Comparison of ENCODE assay signal across 20 cellular contexts in genomic region chr4:1014395-1015167, GRCh38. TPM values are rescaled to one million over a fixed set of nuclear protein-coding genes. Genes with fewer than 3 reads are reported as not detected.
DNase-seq lines count a peak whose midpoint lies in the region; ATAC-seq and TF ChIP-seq lines count a peak whose summit lies in the region.
"Had no signal": no experiment of that assay in that cellular context is flagged by ENCODE, and none has a peak within 500 bp of the region (broad histone marks: within the 10 kb centered on the region; RNA-seq: fewer than 3 reads in every experiment).

No MANE protein-coding gene starts in this region.

- POLR2A ChIA-PET in MCF 10A (lab: Yijun Ruan, JAX) = no interaction called here

- peaks cover 54% of the 10 kb centered on the region for H3K79me1 ChIP-seq in mesenchymal stem cell (replicated peaks; ENCODE audit: low read length, poor library complexity, severe bottlenecking)

- no peak overlapping the region for H3K27ac ChIP-seq in breast epithelium
- peak overlapping the region; percentile 89 for H3K27ac ChIP-seq in caudate nucleus (ENCODE audit: low read depth, low read length)
- no peak overlapping the region for H3K27ac ChIP-seq in mesenchymal stem cell (ENCODE audit: low read length, poor library complexity, severe bottlenecking)
- H3K27ac ChIP-seq in foreskin keratinocyte = no peak overlapping the region
- H3K27ac ChIP-seq: C4-2B, psoas muscle had no signal

- no peak overlapping the region for H2BK12ac ChIP-seq in mesenchymal stem cell (ENCODE audit: low read length in 2 of 2)

- no peak overlapping the region for H3K18ac ChIP-seq in mesenchymal stem cell (ENCODE audit: low read depth in 1 of 2, low read length in 2 of 2)

- no peak overlapping the region for H4K91ac ChIP-seq in mesenchymal stem cell (ENCODE audit: low read length)

- intact Hi-C loops in MCF 10A (cut with micrococcal nuclease) (loop anchor here (5.0 kb wide), 1 partner anchor 68 kb away; no protein-coding TSS in a partner anchor), breast epithelium (cut with DNase I; ENCODE audit: low total_unique reads) (no loop called here), sciatic nerve (cut with DNase I) (no loop called here)

- H3K9me3 ChIP-seq in breast epithelium (no peaks in the 10 kb centered on the region), mesenchymal stem cell (ENCODE audit: control insufficient read depth, low read length) (no peaks in the 10 kb centered on the region)
- H3K9me3 ChIP-seq: psoas muscle had no signal

- H3K27me3 Mint-ChIP-seq in MCF 10A (ENCODE audit: insufficient read depth, unreplicated experiment) = no peaks in the 10 kb centered on the region
- H3K27me3 Mint-ChIP-seq: activated naive CD8-positive, alpha-beta T cell treated with anti-CD3 and anti-CD28 coated beads, Interleukin-2, amount 10 ng/mL, durations not matched to agents 7 days and 5 days; stimulated activated memory B cell treated with anti-CD40 and anti-IgM and Interleukin-4, amounts not matched to agents 10 μg/mL and 1 μg/mL and 100 μg/mL, for 72 hours had no signal

- no peak for DNase-seq in MCF 10A (ENCODE audit: unreplicated experiment)
- DNase-seq in breast epithelium (ENCODE audit: low spot score in 2 of 2) = no peak
- peak in 57 of 61 donors; percentile 24 to 89 (median 75) for DNase-seq in caudate nucleus (lab: John Stamatoyannopoulos, UW)
- no peak for DNase-seq in mesenchymal stem cell
- peak; percentile 89 for DNase-seq in superior temporal gyrus (ENCODE audit: extremely low spot score)
- no peak for DNase-seq in sciatic nerve (ENCODE audit: low spot score)
- DNase-seq in foreskin keratinocyte = no peak
- DNase-seq: 8988T; activated CD8-positive, alpha-beta T cell treated with anti-CD3 and anti-CD28 coated beads, Interleukin-2, amount 10 ng/mL, durations not matched to agents 7 days and 5 days; activated naive CD8-positive, alpha-beta T cell treated with anti-CD3 and anti-CD28 coated beads, Interleukin-2, amount 10 ng/mL, durations not matched to agents 7 days and 5 days; activated T-cell treated with anti-CD3 and anti-CD28 coated beads, Interleukin-2, amount 50 U/mL, for 72 hours; cerebellar nuclear complex; NCI-H226; psoas muscle; stimulated activated CD4-positive, alpha-beta T cell treated with anti-CD3 and anti-CD28 coated beads, Interleukin-12 subunit alpha, Interleukin-12 subunit beta, amount 100 ng/mL, for 4 hours; T-helper 1 cell had no signal

- H3K27me3 ChIP-seq in breast epithelium (no peaks in the 10 kb centered on the region), mesenchymal stem cell (ENCODE audit: control insufficient read depth in 1 of 2, insufficient read depth in 1 of 2, low read length in 2 of 2) (no peaks in the 10 kb centered on the region), foreskin keratinocyte (no peaks in the 10 kb centered on the region)

- H3K9ac ChIP-seq in mesenchymal stem cell (ENCODE audit: low read length) = no peak overlapping the region

- TF ChIP-seq CTCF in MCF 10A (IDR thresholded peaks at IDR 0.05; ENCODE audit: unreplicated experiment) = no peak
- no peak for TF ChIP-seq CTCF in breast epithelium (IDR thresholded peaks at IDR 0.05)
- no peak for TF ChIP-seq CTCF in foreskin keratinocyte (conservative IDR thresholded peaks at IDR 0.05)

- H3K27ac Mint-ChIP-seq in MCF 10A (ENCODE audit: low read depth, unreplicated experiment) = no peak overlapping the region
- H3K27ac Mint-ChIP-seq: activated CD8-positive, alpha-beta T cell treated with anti-CD3 and anti-CD28 coated beads, Interleukin-2, amount 10 ng/mL, durations not matched to agents 7 days and 5 days; activated naive CD8-positive, alpha-beta T cell treated with anti-CD3 and anti-CD28 coated beads, Interleukin-2, amount 10 ng/mL, durations not matched to agents 7 days and 5 days; activated T-cell treated with anti-CD3 and anti-CD28 coated beads, Interleukin-2, amount 50 U/mL, for 72 hours; stimulated activated memory B cell treated with anti-CD40 and anti-IgM and Interleukin-4, amounts not matched to agents 10 μg/mL and 1 μg/mL and 100 μg/mL, for 72 hours; WTC11 had no signal

- no peak overlapping the region for H3K4me2 ChIP-seq in mesenchymal stem cell (ENCODE audit: low read length, poor library complexity, severe bottlenecking)

- H3K4me3 ChIP-seq in breast epithelium (no peak overlapping the region), mesenchymal stem cell (ENCODE audit: insufficient read depth in 1 of 2, low read depth in 1 of 2, low read length in 2 of 2) (no peak overlapping the region)
- H3K4me3 ChIP-seq: psoas muscle had no signal

- H3K4me1 Mint-ChIP-seq in MCF 10A (ENCODE audit: insufficient read depth, unreplicated experiment) = peaks cover 6% of the 10 kb centered on the region

- peaks cover 18% of the 10 kb centered on the region for H3K36me3 Mint-ChIP-seq in MCF 10A (ENCODE audit: insufficient read depth, unreplicated experiment)
- H3K36me3 Mint-ChIP-seq: activated naive CD8-positive, alpha-beta T cell treated with anti-CD3 and anti-CD28 coated beads, Interleukin-2, amount 10 ng/mL, durations not matched to agents 7 days and 5 days; stimulated activated memory B cell treated with anti-CD40 and anti-IgM and Interleukin-4, amounts not matched to agents 10 μg/mL and 1 μg/mL and 100 μg/mL, for 72 hours; WTC11 had no signal

- CTCF ChIA-PET in MCF 10A (lab: Yijun Ruan, JAX) = no interaction called here

- peak overlapping the region in 1 of 2 experiments; percentile 1 for H3K14ac ChIP-seq in mesenchymal stem cell (ENCODE audit: low read length in 2 of 2)

- no peak overlapping the region for H2AK5ac ChIP-seq in mesenchymal stem cell (ENCODE audit: low read length, severe bottlenecking)

- H3K4me1 ChIP-seq in breast epithelium = peaks cover 9 to 11% of the 10 kb centered on the region in 2 donors
- peaks cover 72% of the 10 kb centered on the region for H3K4me1 ChIP-seq in mesenchymal stem cell (ENCODE audit: control insufficient read depth, insufficient read depth, low read depth, low read length)
- H3K4me1 ChIP-seq in foreskin keratinocyte = no peaks in the 10 kb centered on the region

- H2BK5ac ChIP-seq in mesenchymal stem cell (ENCODE audit: low read depth, low read length, poor library complexity, severe bottlenecking) = no peak overlapping the region

- ATAC-seq in sciatic nerve = no peak
- ATAC-seq in foreskin keratinocyte = no peak
- ATAC-seq in GM18498 (IDR thresholded peaks at IDR 0.05; ENCODE audit: unreplicated experiment) = no peak
- ATAC-seq: activated CD8-positive, alpha-beta T cell treated with anti-CD3 and anti-CD28 coated beads, Interleukin-2, amount 10 ng/mL, durations not matched to agents 7 days and 5 days; activated T-cell treated with anti-CD3 and anti-CD28 coated beads, Interleukin-2, amount 50 U/mL, for 72 hours; psoas muscle; stimulated activated memory B cell treated with anti-CD40 and anti-IgM and Interleukin-4, amounts not matched to agents 10 μg/mL and 1 μg/mL and 100 μg/mL, for 72 hours; WTC11 had no signal

- no peak overlapping the region for H2AFZ ChIP-seq in mesenchymal stem cell (ENCODE audit: low read depth, low read length)

- TSS peak; percentile 57 for BruUV-seq in MCF 10A (replicated peaks; lab: Mats Ljungman, UMichigan)

- no peaks in the 10 kb centered on the region for H3K9me3 Mint-ChIP-seq in MCF 10A (ENCODE audit: unreplicated experiment)
- H3K9me3 Mint-ChIP-seq: activated naive CD8-positive, alpha-beta T cell treated with anti-CD3 and anti-CD28 coated beads, Interleukin-2, amount 10 ng/mL, durations not matched to agents 7 days and 5 days; activated T-cell treated with anti-CD3 and anti-CD28 coated beads, Interleukin-2, amount 50 U/mL, for 72 hours; stimulated activated memory B cell treated with anti-CD40 and anti-IgM and Interleukin-4, amounts not matched to agents 10 μg/mL and 1 μg/mL and 100 μg/mL, for 72 hours; WTC11 had no signal

- no peak for TF ChIP-seq POLR2A in breast epithelium (IDR thresholded peaks at IDR 0.05)

- peak overlapping the region; percentile 16 for H4K8ac ChIP-seq in mesenchymal stem cell (ENCODE audit: low read length)

- no peaks in the 10 kb centered on the region for H3K36me3 ChIP-seq in breast epithelium
- H3K36me3 ChIP-seq in mesenchymal stem cell (ENCODE audit: control insufficient read depth in 1 of 2, insufficient read depth in 2 of 2, low read depth in 1 of 2, low read length in 2 of 2) = peaks cover 3 to 55% of the 10 kb centered on the region in 2 experiments

- WGBS in mesenchymal stem cell = 89% methylated on average over 34 of the region's 36 CpGs

- H2BK15ac ChIP-seq in mesenchymal stem cell (ENCODE audit: low read depth, poor library complexity, severe bottlenecking) = no peak overlapping the region

- H3K4me3 Mint-ChIP-seq in MCF 10A (ENCODE audit: unreplicated experiment) = no peak overlapping the region
- H3K4me3 Mint-ChIP-seq: activated CD8-positive, alpha-beta T cell treated with anti-CD3 and anti-CD28 coated beads, Interleukin-2, amount 10 ng/mL, durations not matched to agents 7 days and 5 days; activated naive CD8-positive, alpha-beta T cell treated with anti-CD3 and anti-CD28 coated beads, Interleukin-2, amount 10 ng/mL, durations not matched to agents 7 days and 5 days; WTC11 had no signal

- H2BK120ac ChIP-seq in mesenchymal stem cell (ENCODE audit: low read depth, low read length) = no peak overlapping the region

- H3K4ac ChIP-seq in mesenchymal stem cell (ENCODE audit: low read depth in 1 of 2, low read length in 2 of 2) = no peak overlapping the region

- peak overlapping the region in 1 of 2 experiments; percentile 38 for H3K23ac ChIP-seq in mesenchymal stem cell (ENCODE audit: low read length in 2 of 2)

RNA-seq across cellular contexts. Expression of gene FGFRL1, which starts 3.2 kb away (rescaled TPM):
- 33.5 and 33.6 TPM in 2 replicates for total RNA-seq in MCF 10A (2022)
- total RNA-seq in breast epithelium = 10 to 100 TPM; 19.8 to 40.0 (median 22.9) TPM
- 23.4 TPM for polyA plus RNA-seq in mesenchymal stem cell (2013, experiment 1 of 2)
- 23.1 TPM for polyA plus RNA-seq in mesenchymal stem cell (2013, experiment 2 of 2)
- total RNA-seq in sciatic nerve = 16.6 TPM
- 6.0 and 6.6 TPM in 2 replicates for total RNA-seq in foreskin keratinocyte
- 5.0 and 5.5 TPM in 2 replicates for polyA plus RNA-seq in foreskin keratinocyte

RNA-seq across cellular contexts. Expression of gene SLC26A1, which starts 21.4 kb away (rescaled TPM):
- total RNA-seq in MCF 10A (2022) (0.10 and 0.16 TPM in 2 replicates), breast epithelium (under 1 TPM; 0.33 to 0.48 (median 0.44) TPM), sciatic nerve (0.45 TPM), foreskin keratinocyte (not detected in 2 replicates)
- polyA plus RNA-seq in mesenchymal stem cell (2013, experiment 1 of 2) = 0.15 TPM
- 0.26 TPM for polyA plus RNA-seq in mesenchymal stem cell (2013, experiment 2 of 2)
- polyA plus RNA-seq in foreskin keratinocyte = not detected in 2 replicates
- total RNA-seq: activated T-cell treated with anti-CD3 and anti-CD28 coated beads, Interleukin-2, amount 50 U/mL, for 72 hours had no signal

RNA-seq across cellular contexts. Expression of gene IDUA, which starts 27.7 kb away (rescaled TPM):
- total RNA-seq in MCF 10A (2022) = 35.0 and 35.1 TPM in 2 replicates
- total RNA-seq in breast epithelium = 10 to 100 TPM; 16.3 to 32.8 (median 28.2) TPM
- polyA plus RNA-seq in mesenchymal stem cell (2013, experiment 1 of 2) = 14.5 TPM
- 13.8 TPM for polyA plus RNA-seq in mesenchymal stem cell (2013, experiment 2 of 2)
- 36.7 TPM for total RNA-seq in sciatic nerve
- total RNA-seq in foreskin keratinocyte = 2.0 and 2.3 TPM in 2 replicates
- polyA plus RNA-seq in foreskin keratinocyte = 1.8 and 2.3 TPM in 2 replicates

RNA-seq across cellular contexts. Expression of gene DGKQ, which starts 41.2 kb away (rescaled TPM):
- total RNA-seq in MCF 10A (2022) (15.9 and 17.4 TPM in 2 replicates), breast epithelium (1 to 10 TPM; 5.3 to 9.4 (median 8.8) TPM), sciatic nerve (9.6 TPM), foreskin keratinocyte (9.1 and 12.2 TPM in 2 replicates)
- 5.2 TPM for polyA plus RNA-seq in mesenchymal stem cell (2013, experiment 1 of 2)
- polyA plus RNA-seq in mesenchymal stem cell (2013, experiment 2 of 2) = 5.1 TPM
- polyA plus RNA-seq in foreskin keratinocyte = 5.4 and 7.0 TPM in 2 replicates

Comparison
In these comparisons a context has a peak if more than half of its experiments do, and no peak if none do; other contexts are left out.
1. DNase-seq: peak in caudate nucleus (57 of 61) and superior temporal gyrus (single experiment); none in MCF 10A (single experiment), breast epithelium (0 of 2), mesenchymal stem cell (single experiment), sciatic nerve (single experiment) and foreskin keratinocyte (0 of 2).